8 cellular contexts compared by ENCODE assay signal in the genomic region with DNA sequence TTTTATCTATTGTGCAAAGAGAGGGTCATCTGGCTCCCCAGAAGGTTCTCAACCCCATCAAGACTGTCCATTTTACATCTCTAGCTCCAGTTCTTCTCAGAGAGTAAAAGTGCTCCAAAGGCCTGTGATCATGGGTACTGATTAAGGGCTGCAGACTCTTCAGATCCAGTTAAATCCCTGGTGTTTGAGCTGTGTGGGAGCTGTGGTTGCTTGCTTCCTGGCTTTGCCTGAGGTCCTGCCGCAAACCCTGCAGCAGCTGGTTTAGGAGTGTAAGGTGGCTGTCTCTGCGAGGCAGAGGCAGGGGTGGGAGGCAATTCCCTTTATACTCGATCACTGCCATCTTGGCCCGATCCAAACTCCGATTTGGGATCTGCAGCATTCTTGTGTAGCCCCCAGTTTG. TPM values are rescaled to one million over a fixed set of nuclear protein-coding genes. Genes with fewer than 3 reads are reported as not detected.
DNase-seq lines count a peak whose midpoint lies in the region; ATAC-seq and TF ChIP-seq lines count a peak whose summit lies in the region.

No MANE protein-coding gene starts in this region.

- no peak for TF ChIP-seq CTCF in CD4-positive, alpha-beta T cell (IDR thresholded peaks at IDR 0.05)
- no peak for TF ChIP-seq CTCF in KMS-11 (conservative IDR thresholded peaks at IDR 0.05; ENCODE audit: low read depth, low read length)
- peak; percentile 12 for TF ChIP-seq CTCF in chondrocyte (IDR thresholded peaks at IDR 0.05)
- no peak for TF ChIP-seq CTCF in nephron (IDR thresholded peaks at IDR 0.05; ENCODE audit: unreplicated experiment in 3 of 3)

- H3K9me3 ChIP-seq in CD4-positive, alpha-beta T cell (ENCODE audit: control insufficient read depth, low read length): no peaks in the 10 kb centered on the region

- no peak overlapping the region for H3K4me3 ChIP-seq in KMS-11 (IDR thresholded peaks at IDR 0.05; ENCODE audit: insufficient read depth, low read depth, low read length)

- no peaks in the 10 kb centered on the region for H3K9me3 Mint-ChIP-seq in CD4-positive, alpha-beta T cell
- H3K9me3 Mint-ChIP-seq in chondrocyte (ENCODE audit: low read depth) (no peaks in the 10 kb centered on the region), nephron (no peaks in the 10 kb centered on the region)

- no peaks in the 10 kb centered on the region for H3K27me3 ChIP-seq in CD4-positive, alpha-beta T cell (ENCODE audit: control insufficient read depth, insufficient read depth, low read length)
- H3K27me3 ChIP-seq in KMS-11 (ENCODE audit: insufficient read depth, low read depth): no peaks in the 10 kb centered on the region

- peak overlapping the region; percentile 98 for H3K4me3 Mint-ChIP-seq in CD4-positive, alpha-beta T cell
- H3K4me3 Mint-ChIP-seq in chondrocyte (ENCODE audit: unreplicated experiment) (peak overlapping the region; percentile 97), nephron (peak overlapping the region; percentile 98 to 100 (median 99))

- peaks cover 38% of the 10 kb centered on the region for H3K36me3 Mint-ChIP-seq in CD4-positive, alpha-beta T cell (ENCODE audit: low read depth)
- H3K36me3 Mint-ChIP-seq in chondrocyte (ENCODE audit: low read depth) (peaks cover 12% of the 10 kb centered on the region), nephron (ENCODE audit: low read depth) (peaks cover 19% of the 10 kb centered on the region)

- no peak overlapping the region for H2AFZ ChIP-seq in KMS-11 (ENCODE audit: low read depth)

- H3K4me1 Mint-ChIP-seq in CD4-positive, alpha-beta T cell (ENCODE audit: low read depth): peaks cover 48% of the 10 kb centered on the region
- peaks cover 24% of the 10 kb centered on the region for H3K4me1 Mint-ChIP-seq in chondrocyte (ENCODE audit: low read depth)
- H3K4me1 Mint-ChIP-seq in nephron: peaks cover 21% of the 10 kb centered on the region

- H3K79me2 ChIP-seq in KMS-11 (ENCODE audit: insufficient read depth, low read depth): peaks cover 27% of the 10 kb centered on the region

- H3K4me1 ChIP-seq in KMS-11 (ENCODE audit: low read depth, poor library complexity, severe bottlenecking): peaks cover 15% of the 10 kb centered on the region

- CTCF ChIA-PET in CD4-positive, alpha-beta T cell (lab: Charles Lee): interaction anchor here (1.0 to 2.7 kb wide), 6 partner anchors 14 to 238 kb away, joined by 3 to 30 read pairs (median 3); partner anchors contain the start of gene TPP1

- no peak overlapping the region for H3K27ac ChIP-seq in CD4-positive, alpha-beta T cell (ENCODE audit: low read depth, low read length)
- no peak overlapping the region for H3K27ac ChIP-seq in KMS-11

- POLR2A ChIA-PET in CD4-positive, alpha-beta T cell (lab: Charles Lee): interaction anchor here (1.9 to 5.7 kb wide), 8 partner anchors 9 to 279 kb away, joined by 6 to 134 read pairs (median 24); partner anchors contain the start of genes ILK, RRP8, TAF10 and TPP1

- peaks cover 8% of the 10 kb centered on the region; the same call in 1 of the 2 replicates for H3K36me3 ChIP-seq in KMS-11 (ENCODE audit: insufficient read depth)

- intact Hi-C loops in CD4-positive, alpha-beta T cell (cut with DNase I, micrococcal nuclease): loop anchor here (2.0 to 10.0 kb wide), 6 partner anchors 25 to 447 kb away; partner anchors contain the start of genes ARFIP2 (in 1 of the 2), CNGA4 (in 1 of the 2), FHIP1B (in 1 of the 2) and TAF10 (in 1 of the 2)

- peak overlapping the region; percentile 91; the same call in 1 of the 2 replicates for H3K9ac ChIP-seq in KMS-11

- H3K27me3 Mint-ChIP-seq in CD4-positive, alpha-beta T cell: no peaks in the 10 kb centered on the region
- H3K27me3 Mint-ChIP-seq in chondrocyte (ENCODE audit: low read depth) (no peaks in the 10 kb centered on the region), nephron (ENCODE audit: low read depth) (peaks cover 5% of the 10 kb centered on the region)

- peak overlapping the region; percentile 94 for H3K27ac Mint-ChIP-seq in CD4-positive, alpha-beta T cell
- H3K27ac Mint-ChIP-seq in chondrocyte (ENCODE audit: unreplicated experiment) (peak overlapping the region; percentile 99), nephron (peak overlapping the region; percentile 93 to 98 (median 95))

- no peaks in the 10 kb centered on the region for H4K20me1 ChIP-seq in KMS-11 (ENCODE audit: insufficient read depth)

- no peak for DNase-seq in CD4-positive, alpha-beta T cell
- DNase-seq in chondrocyte (ENCODE audit: low spot score) (no peak), NCI-H446 (lab: John Stamatoyannopoulos, UW) (no peak), nucleus accumbens (lab: John Stamatoyannopoulos, UW) (no peak)

- ATAC-seq in CD4-positive, alpha-beta T cell (ENCODE audit: poor library complexity): no peak
- no peak for ATAC-seq in GM21576 (IDR thresholded peaks at IDR 0.05; ENCODE audit: unreplicated experiment)
- no peak for ATAC-seq in HG02623 (IDR thresholded peaks at IDR 0.05; ENCODE audit: unreplicated experiment)

- peak overlapping the region; percentile 73 for H3K4me2 ChIP-seq in KMS-11

RNA-seq across cellular contexts. Expression of gene MRPL17, which starts 1.2 kb away (rescaled TPM):
- total RNA-seq in CD4-positive, alpha-beta T cell: 10 to 100 TPM; 12.3 to 14.2 TPM
- total RNA-seq in chondrocyte: 45.5 to 79.0 TPM (median 48.6 TPM) in 3 replicates

RNA-seq across cellular contexts. Expression of gene DCHS1, which starts 26.3 kb away (rescaled TPM):
- total RNA-seq in CD4-positive, alpha-beta T cell: 1 to 10 TPM; 9.7 TPM
- 33.1 to 34.6 TPM (median 33.4 TPM) in 3 replicates for total RNA-seq in chondrocyte
